ENCODE assay signal across 1 cellular context in genomic region chr14:75278422-75279152, GRCh38.
TF ChIP-seq lines count a peak whose summit lies in the region.

FOS (plus strand) TSS chr14:75278828; CDS start chr14:75278983, 155 bp downstream.

TF ChIP-seq in HepG2, 621 proteins besides CTCF, POLR2A, EP300 and RAD21 (continued from another document and continues in another):
- TF ChIP-seq, protein P1, sequence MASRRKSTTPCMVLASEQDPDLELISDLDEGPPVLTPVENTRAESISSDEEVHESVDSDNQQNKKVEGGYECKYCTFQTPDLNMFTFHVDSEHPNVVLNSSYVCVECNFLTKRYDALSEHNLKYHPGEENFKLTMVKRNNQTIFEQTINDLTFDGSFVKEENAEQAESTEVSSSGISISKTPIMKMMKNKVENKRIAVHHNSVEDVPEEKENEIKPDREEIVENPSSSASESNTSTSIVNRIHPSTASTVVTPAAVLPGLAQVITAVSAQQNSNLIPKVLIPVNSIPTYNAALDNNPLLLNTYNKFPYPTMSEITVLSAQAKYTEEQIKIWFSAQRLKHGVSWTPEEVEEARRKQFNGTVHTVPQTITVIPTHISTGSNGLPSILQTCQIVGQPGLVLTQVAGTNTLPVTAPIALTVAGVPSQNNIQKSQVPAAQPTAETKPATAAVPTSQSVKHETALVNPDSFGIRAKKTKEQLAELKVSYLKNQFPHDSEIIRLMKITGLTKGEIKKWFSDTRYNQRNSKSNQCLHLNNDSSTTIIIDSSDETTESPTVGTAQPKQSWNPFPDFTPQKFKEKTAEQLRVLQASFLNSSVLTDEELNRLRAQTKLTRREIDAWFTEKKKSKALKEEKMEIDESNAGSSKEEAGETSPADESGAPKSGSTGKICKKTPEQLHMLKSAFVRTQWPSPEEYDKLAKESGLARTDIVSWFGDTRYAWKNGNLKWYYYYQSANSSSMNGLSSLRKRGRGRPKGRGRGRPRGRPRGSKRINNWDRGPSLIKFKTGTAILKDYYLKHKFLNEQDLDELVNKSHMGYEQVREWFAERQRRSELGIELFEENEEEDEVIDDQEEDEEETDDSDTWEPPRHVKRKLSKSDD (CRISPR knock-in tag; IDR thresholded peaks at IDR 0.05; ENCODE audit: low read depth): no peak
- TF ChIP-seq PHF8 (CRISPR knock-in tag; IDR thresholded peaks at IDR 0.05): no peak; the same call in 1 of the 2 replicates
- TF ChIP-seq PHF5A (CRISPR knock-in tag; IDR thresholded peaks at IDR 0.05; ENCODE audit: low read depth, unreplicated experiment): no peak
- TF ChIP-seq KDM5A (IDR thresholded peaks at IDR 0.05; ENCODE audit: borderline replicate concordance, low read length): no peak
- TF ChIP-seq, protein P2, sequence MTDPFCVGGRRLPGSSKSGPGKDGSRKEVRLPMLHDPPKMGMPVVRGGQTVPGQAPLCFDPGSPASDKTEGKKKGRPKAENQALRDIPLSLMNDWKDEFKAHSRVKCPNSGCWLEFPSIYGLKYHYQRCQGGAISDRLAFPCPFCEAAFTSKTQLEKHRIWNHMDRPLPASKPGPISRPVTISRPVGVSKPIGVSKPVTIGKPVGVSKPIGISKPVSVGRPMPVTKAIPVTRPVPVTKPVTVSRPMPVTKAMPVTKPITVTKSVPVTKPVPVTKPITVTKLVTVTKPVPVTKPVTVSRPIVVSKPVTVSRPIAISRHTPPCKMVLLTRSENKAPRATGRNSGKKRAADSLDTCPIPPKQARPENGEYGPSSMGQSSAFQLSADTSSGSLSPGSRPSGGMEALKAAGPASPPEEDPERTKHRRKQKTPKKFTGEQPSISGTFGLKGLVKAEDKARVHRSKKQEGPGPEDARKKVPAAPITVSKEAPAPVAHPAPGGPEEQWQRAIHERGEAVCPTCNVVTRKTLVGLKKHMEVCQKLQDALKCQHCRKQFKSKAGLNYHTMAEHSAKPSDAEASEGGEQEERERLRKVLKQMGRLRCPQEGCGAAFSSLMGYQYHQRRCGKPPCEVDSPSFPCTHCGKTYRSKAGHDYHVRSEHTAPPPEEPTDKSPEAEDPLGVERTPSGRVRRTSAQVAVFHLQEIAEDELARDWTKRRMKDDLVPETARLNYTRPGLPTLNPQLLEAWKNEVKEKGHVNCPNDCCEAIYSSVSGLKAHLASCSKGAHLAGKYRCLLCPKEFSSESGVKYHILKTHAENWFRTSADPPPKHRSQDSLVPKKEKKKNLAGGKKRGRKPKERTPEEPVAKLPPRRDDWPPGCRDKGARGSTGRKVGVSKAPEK (CRISPR knock-in tag; IDR thresholded peaks at IDR 0.05; ENCODE audit: borderline replicate concordance): no peak
- TF ChIP-seq HMGA1 (CRISPR knock-in tag; conservative IDR thresholded peaks at IDR 0.05): no peak
- TF ChIP-seq MNT (IDR thresholded peaks at IDR 0.05): no peak
- TF ChIP-seq HINFP (CRISPR knock-in tag; IDR thresholded peaks at IDR 0.05; ENCODE audit: low read depth): no peak
- TF ChIP-seq, protein P3, sequence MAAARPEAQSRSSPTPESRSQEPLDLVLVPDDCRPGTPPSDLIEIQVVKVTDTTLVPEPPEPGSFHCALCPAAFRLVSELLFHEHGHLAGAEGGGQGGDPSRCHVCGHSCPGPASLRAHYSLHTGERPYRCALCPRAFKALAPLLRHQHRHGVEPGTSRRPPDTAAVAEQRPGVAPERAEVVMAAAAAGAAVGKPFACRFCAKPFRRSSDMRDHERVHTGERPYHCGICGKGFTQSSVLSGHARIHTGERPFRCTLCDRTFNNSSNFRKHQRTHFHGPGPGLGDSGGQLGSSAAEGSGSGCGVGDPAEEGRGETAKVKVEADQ (CRISPR knock-in tag; IDR thresholded peaks at IDR 0.05; ENCODE audit: borderline replicate concordance): 0 out of 2 replicates have a peak, but pooled peaks have one; percentile 35
- TF ChIP-seq DPF2 (CRISPR knock-in tag; IDR thresholded peaks at IDR 0.05; ENCODE audit: borderline replicate concordance, low read depth): no peak
- TF ChIP-seq U2AF2 (IDR thresholded peaks at IDR 0.05; ENCODE audit: low read depth, low read length): no peak
- TF ChIP-seq NKX3-1 (CRISPR knock-in tag; IDR thresholded peaks at IDR 0.05): no peak
- no peak for TF ChIP-seq TFDP2 (CRISPR knock-in tag; IDR thresholded peaks at IDR 0.05)
- no peak for TF ChIP-seq RELA (CRISPR knock-in tag; IDR thresholded peaks at IDR 0.05)
- TF ChIP-seq HDAC6 (IDR thresholded peaks at IDR 0.05; ENCODE audit: low read depth, low read length): 0 out of 2 replicates have a peak, but pooled peaks have one; percentile 69
- TF ChIP-seq PPARG (CRISPR knock-in tag; conservative IDR thresholded peaks at IDR 0.05): no peak
- TF ChIP-seq, protein P4, sequence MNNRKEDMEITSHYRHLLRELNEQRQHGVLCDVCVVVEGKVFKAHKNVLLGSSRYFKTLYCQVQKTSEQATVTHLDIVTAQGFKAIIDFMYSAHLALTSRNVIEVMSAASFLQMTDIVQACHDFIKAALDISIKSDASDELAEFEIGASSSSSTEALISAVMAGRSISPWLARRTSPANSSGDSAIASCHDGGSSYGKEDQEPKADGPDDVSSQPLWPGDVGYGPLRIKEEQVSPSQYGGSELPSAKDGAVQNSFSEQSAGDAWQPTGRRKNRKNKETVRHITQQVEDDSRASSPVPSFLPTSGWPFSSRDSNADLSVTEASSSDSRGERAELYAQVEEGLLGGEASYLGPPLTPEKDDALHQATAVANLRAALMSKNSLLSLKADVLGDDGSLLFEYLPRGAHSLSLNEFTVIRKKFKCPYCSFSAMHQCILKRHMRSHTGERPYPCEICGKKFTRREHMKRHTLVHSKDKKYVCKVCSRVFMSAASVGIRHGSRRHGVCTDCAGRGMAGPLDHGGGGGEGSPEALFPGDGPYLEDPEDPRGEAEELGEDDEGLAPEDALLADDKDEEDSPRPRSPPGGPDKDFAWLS (CRISPR knock-in tag; IDR thresholded peaks at IDR 0.05; ENCODE audit: borderline replicate concordance): no peak
- TF ChIP-seq FOSL1 (CRISPR knock-in tag; IDR thresholded peaks at IDR 0.05; ENCODE audit: borderline replicate concordance): no peak
- peak; percentile 91 for TF ChIP-seq ATF7 (IDR thresholded peaks at IDR 0.05)
- TF ChIP-seq ATF7 (CRISPR knock-in tag; IDR thresholded peaks at IDR 0.05): no peak
- TF ChIP-seq ZC3H13 (CRISPR knock-in tag; IDR thresholded peaks at IDR 0.05): no peak
- no peak for TF ChIP-seq ZNF251 (CRISPR knock-in tag; IDR thresholded peaks at IDR 0.05)
- no peak for TF ChIP-seq ZNF234 (CRISPR knock-in tag; conservative IDR thresholded peaks at IDR 0.05)
- peak; percentile 99 for TF ChIP-seq FOXK2 (IDR thresholded peaks at IDR 0.05)
- TF ChIP-seq NPAS2 (CRISPR knock-in tag; IDR thresholded peaks at IDR 0.05; ENCODE audit: borderline replicate concordance): no peak
- no peak for TF ChIP-seq ZNF678 (CRISPR knock-in tag; IDR thresholded peaks at IDR 0.05)
- TF ChIP-seq ZNF83 (CRISPR knock-in tag; IDR thresholded peaks at IDR 0.05; ENCODE audit: borderline replicate concordance): no peak
- TF ChIP-seq, protein P5, sequence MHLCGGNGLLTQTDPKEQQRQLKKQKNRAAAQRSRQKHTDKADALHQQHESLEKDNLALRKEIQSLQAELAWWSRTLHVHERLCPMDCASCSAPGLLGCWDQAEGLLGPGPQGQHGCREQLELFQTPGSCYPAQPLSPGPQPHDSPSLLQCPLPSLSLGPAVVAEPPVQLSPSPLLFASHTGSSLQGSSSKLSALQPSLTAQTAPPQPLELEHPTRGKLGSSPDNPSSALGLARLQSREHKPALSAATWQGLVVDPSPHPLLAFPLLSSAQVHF (CRISPR knock-in tag; IDR thresholded peaks at IDR 0.05): no peak
- no peak for TF ChIP-seq TCF7L2 (IDR thresholded peaks at IDR 0.05; ENCODE audit: low read depth, low read length)
- TF ChIP-seq ZNF350 (CRISPR knock-in tag; IDR thresholded peaks at IDR 0.05; ENCODE audit: borderline replicate concordance, low read depth): peak; percentile 69; the same call in 1 of the 2 replicates
- TF ChIP-seq, protein P6, sequence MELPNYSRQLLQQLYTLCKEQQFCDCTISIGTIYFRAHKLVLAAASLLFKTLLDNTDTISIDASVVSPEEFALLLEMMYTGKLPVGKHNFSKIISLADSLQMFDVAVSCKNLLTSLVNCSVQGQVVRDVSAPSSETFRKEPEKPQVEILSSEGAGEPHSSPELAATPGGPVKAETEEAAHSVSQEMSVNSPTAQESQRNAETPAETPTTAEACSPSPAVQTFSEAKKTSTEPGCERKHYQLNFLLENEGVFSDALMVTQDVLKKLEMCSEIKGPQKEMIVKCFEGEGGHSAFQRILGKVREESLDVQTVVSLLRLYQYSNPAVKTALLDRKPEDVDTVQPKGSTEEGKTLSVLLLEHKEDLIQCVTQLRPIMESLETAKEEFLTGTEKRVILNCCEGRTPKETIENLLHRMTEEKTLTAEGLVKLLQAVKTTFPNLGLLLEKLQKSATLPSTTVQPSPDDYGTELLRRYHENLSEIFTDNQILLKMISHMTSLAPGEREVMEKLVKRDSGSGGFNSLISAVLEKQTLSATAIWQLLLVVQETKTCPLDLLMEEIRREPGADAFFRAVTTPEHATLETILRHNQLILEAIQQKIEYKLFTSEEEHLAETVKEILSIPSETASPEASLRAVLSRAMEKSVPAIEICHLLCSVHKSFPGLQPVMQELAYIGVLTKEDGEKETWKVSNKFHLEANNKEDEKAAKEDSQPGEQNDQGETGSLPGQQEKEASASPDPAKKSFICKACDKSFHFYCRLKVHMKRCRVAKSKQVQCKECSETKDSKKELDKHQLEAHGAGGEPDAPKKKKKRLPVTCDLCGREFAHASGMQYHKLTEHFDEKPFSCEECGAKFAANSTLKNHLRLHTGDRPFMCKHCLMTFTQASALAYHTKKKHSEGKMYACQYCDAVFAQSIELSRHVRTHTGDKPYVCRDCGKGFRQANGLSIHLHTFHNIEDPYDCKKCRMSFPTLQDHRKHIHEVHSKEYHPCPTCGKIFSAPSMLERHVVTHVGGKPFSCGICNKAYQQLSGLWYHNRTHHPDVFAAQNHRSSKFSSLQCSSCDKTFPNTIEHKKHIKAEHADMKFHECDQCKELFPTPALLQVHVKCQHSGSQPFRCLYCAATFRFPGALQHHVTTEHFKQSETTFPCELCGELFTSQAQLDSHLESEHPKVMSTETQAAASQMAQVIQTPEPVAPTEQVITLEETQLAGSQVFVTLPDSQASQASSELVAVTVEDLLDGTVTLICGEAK (IDR thresholded peaks at IDR 0.05): no peak
- TF ChIP-seq, protein P6 (CRISPR knock-in tag; IDR thresholded peaks at IDR 0.05): peak; percentile 49; the same call in 1 of the 2 replicates
- no peak for TF ChIP-seq SMARCE1 (IDR thresholded peaks at IDR 0.05; ENCODE audit: borderline replicate concordance)
- no peak for TF ChIP-seq ATRX (CRISPR knock-in tag; IDR thresholded peaks at IDR 0.05; ENCODE audit: borderline replicate concordance)
- TF ChIP-seq TBX3 (IDR thresholded peaks at IDR 0.05; ENCODE audit: borderline replicate concordance): peak; percentile 46; the same call in 1 of the 2 replicates
- TF ChIP-seq ZNF432 (CRISPR knock-in tag; IDR thresholded peaks at IDR 0.05; ENCODE audit: borderline replicate concordance): no peak
- TF ChIP-seq MBD4 (IDR thresholded peaks at IDR 0.05; ENCODE audit: borderline replicate concordance, low read length): no peak
- TF ChIP-seq HCFC1 (IDR thresholded peaks at IDR 0.05; ENCODE audit: low read depth, low read length): peak; percentile 7; the same call in 1 of the 2 replicates
